In the genomic region with DNA sequence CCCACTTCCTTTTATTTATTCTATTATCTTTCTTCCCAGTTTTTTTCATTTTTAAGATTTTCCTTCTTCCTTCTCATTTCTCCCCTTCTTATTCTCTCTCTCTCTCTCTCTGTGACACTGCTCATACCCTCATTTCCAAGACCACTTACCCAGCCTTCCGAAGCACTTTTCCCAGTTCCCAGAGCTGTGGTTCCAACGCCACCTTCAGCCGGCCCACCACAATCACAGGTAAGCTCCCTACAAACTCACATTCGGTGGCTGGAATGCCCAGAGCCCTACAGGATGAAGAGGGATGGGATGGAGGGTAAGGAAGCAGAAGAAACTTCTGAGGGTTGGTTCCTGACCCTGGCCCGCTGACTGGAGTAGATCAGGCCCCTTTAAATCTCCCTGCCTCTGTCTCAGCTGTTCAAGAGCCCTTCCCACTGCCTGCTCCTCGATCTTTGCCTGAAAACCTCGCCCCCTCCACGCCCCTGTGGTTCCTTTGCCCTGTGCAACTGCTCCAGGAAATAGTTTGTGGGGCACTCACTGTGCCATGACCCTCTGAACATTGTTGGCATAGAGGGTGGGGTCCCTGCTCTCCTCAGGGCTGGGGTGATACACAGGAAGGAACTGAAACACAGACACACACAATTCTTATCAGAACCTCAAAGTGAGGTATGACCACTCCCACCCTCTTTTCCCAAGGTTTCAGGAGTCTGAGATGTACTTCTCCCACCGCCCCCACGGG, we compare ENCODE assay signal across 22 cellular contexts. TPM values are rescaled to one million over a fixed set of nuclear protein-coding genes. Genes with fewer than 3 reads are reported as not detected.
DNase-seq lines count a peak whose midpoint lies in the region; ATAC-seq, FAIRE-seq and TF ChIP-seq lines count a peak whose summit lies in the region.
"Had no signal": no experiment of that assay in that cellular context is flagged by ENCODE, and none has a peak within 500 bp of the region (broad histone marks: within the 10 kb centered on the region; RNA-seq: fewer than 3 reads in every experiment).

No MANE protein-coding gene starts in this region.

- H3K27me3 ChIP-seq in PC-9 (ENCODE audit: insufficient read depth, low read depth) (no peaks in the 10 kb centered on the region), esophagus (ENCODE audit: control insufficient read depth in 1 of 2, insufficient read depth in 2 of 2, low read length in 2 of 2) (no peaks in the 10 kb centered on the region), small intestine (ENCODE audit: control insufficient read depth in 2 of 2, insufficient read depth in 2 of 2, low read length in 2 of 2) (no peaks in the 10 kb centered on the region), right lobe of liver (no peaks in the 10 kb centered on the region)
- H3K27me3 ChIP-seq: thyroid gland had no signal

- peak overlapping the region; percentile 27; the same call in 1 of the 2 replicates for H3K4me2 ChIP-seq in PC-9

- H3K79me2 ChIP-seq in PC-9 (ENCODE audit: low read depth): peaks cover 15% of the 10 kb centered on the region

- H3K9me2 ChIP-seq in PC-9 (ENCODE audit: insufficient read depth): no peaks in the 10 kb centered on the region

- CTCF ChIA-PET in PC-9 (lab: Charles Lee): no interaction called here

- TF ChIP-seq CTCF in PC-9 (conservative IDR thresholded peaks at IDR 0.05) (no peak), right lobe of liver (IDR thresholded peaks at IDR 0.05) (no peak)

- H3K9me3 Mint-ChIP-seq in T-helper 1 cell treated with Interleukin-12 subunit alpha and Interleukin-12 subunit beta and Interleukin-4 antibody, amounts not matched to agents 30 μg/mL and 1 μg/mL, for 36 hours: no peaks in the 10 kb centered on the region
- H3K9me3 Mint-ChIP-seq: mesothelial cell of epicardium; stimulated activated naive B cell treated with anti-CD40 and anti-IgM and Interleukin-4, amounts not matched to agents 10 μg/mL and 1 μg/mL and 100 μg/mL, for 72 hours had no signal

- H3K9me3 ChIP-seq in PC-9 (ENCODE audit: insufficient read depth, low read depth): no peaks in the 10 kb centered on the region
- H3K9me3 ChIP-seq in esophagus (ENCODE audit: control insufficient read depth in 2 of 2, insufficient read depth in 1 of 2, low read depth in 1 of 2, low read length in 1 of 2): no peaks in the 10 kb centered on the region
- H3K9me3 ChIP-seq in small intestine (ENCODE audit: control insufficient read depth, low read depth): no peaks in the 10 kb centered on the region
- no peaks in the 10 kb centered on the region for H3K9me3 ChIP-seq in right lobe of liver
- H3K9me3 ChIP-seq: thyroid gland had no signal

- H3K4me1 ChIP-seq in PC-9 (replicated peaks; ENCODE audit: insufficient read depth): peaks cover 55% of the 10 kb centered on the region
- peaks cover 6 to 10% of the 10 kb centered on the region in 2 donors for H3K4me1 ChIP-seq in esophagus (ENCODE audit: control insufficient read depth in 2 of 2, insufficient read depth in 2 of 2, low read length in 1 of 2)
- peaks cover 0 to 3% of the 10 kb centered on the region in 2 donors for H3K4me1 ChIP-seq in small intestine (ENCODE audit: control insufficient read depth in 2 of 2, insufficient read depth in 1 of 2, low read depth in 1 of 2, low read length in 1 of 2)
- no peaks in the 10 kb centered on the region for H3K4me1 ChIP-seq in right lobe of liver

- peak overlapping the region; percentile 58; the same call in 1 of the 2 replicates for H3K27ac ChIP-seq in PC-9
- peak overlapping the region; percentile 47 for H3K27ac ChIP-seq in esophagus (ENCODE audit: low read depth in 2 of 2, low read length in 1 of 2)
- H3K27ac ChIP-seq in small intestine (ENCODE audit: low read depth in 1 of 2, low read length in 1 of 2): peak overlapping the region; percentile 80 to 89
- H3K27ac ChIP-seq in right lobe of liver: no peak overlapping the region
- H3K27ac ChIP-seq: 22Rv1, coronary artery, thyroid gland had no signal

- peaks cover 37% of the 10 kb centered on the region for H3K36me3 Mint-ChIP-seq in T-helper 1 cell treated with Interleukin-12 subunit alpha and Interleukin-12 subunit beta and Interleukin-4 antibody, amounts not matched to agents 30 μg/mL and 1 μg/mL, for 36 hours (ENCODE audit: low read depth)
- H3K36me3 Mint-ChIP-seq: activated naive CD8-positive, alpha-beta T cell had no signal

- BruUV-seq in PC-9 (replicated peaks; lab: Mats Ljungman, UMichigan): no TSS peak

- no peak for DNase-seq in T-helper 1 cell
- DNase-seq in PC-9: peak; percentile 37 to 74
- peak; percentile 98 for DNase-seq in small intestine
- DNase-seq in NCI-H2171 treated with DMSO at 0.1 percent for 48 hours (lab: John Stamatoyannopoulos, UW): no peak
- no peak for DNase-seq in right lobe of liver
- DNase-seq: GOT3; NCI-H1417; NCI-H2107; NCI-H524 treated with DMSO at 0.1 percent for 48 hours; nucleus accumbens; stimulated activated naive B cell treated with anti-CD40 and anti-IgM and Interleukin-4, amounts not matched to agents 10 μg/mL and 1 μg/mL and 100 μg/mL, for 72 hours; SW 1271; thyroid gland had no signal

- intact Hi-C loops in PC-9 (cut with micrococcal nuclease; ENCODE audit: unreplicated experiment): loop anchor here (10.0 kb wide), 1 partner anchor 137 kb away; a partner anchor contains a TSS
- intact Hi-C loops in right lobe of liver (cut with DNase I): loop anchor here in 1 of 2 donors (10.0 kb wide), 1 partner anchor 117 kb away; no protein-coding TSS in a partner anchor

- H2AFZ ChIP-seq in PC-9: no peak overlapping the region

- peaks cover 23% of the 10 kb centered on the region for H3F3A ChIP-seq in PC-9 (ENCODE audit: insufficient read depth, low read depth)

- TF ChIP-seq POLR2A in right lobe of liver (IDR thresholded peaks at IDR 0.05): no peak

- WGBS in esophagus, 2 donors: 72 to 74% methylated on average over 10 of the region's 10 CpGs
- 34 to 67% (median 47%) methylated on average over 10 of the region's 10 CpGs for WGBS in small intestine, 3 donors
- WGBS in right lobe of liver (ENCODE audit: insufficient coverage, low coverage, low lambda C conversion rate, missing lambda C conversion rate): 61% methylated on average over 6 of the region's 10 CpGs

- peaks cover 20% of the 10 kb centered on the region for H3K4me1 Mint-ChIP-seq in T-helper 1 cell treated with Interleukin-12 subunit alpha and Interleukin-12 subunit beta and Interleukin-4 antibody, amounts not matched to agents 30 μg/mL and 1 μg/mL, for 36 hours (ENCODE audit: low read depth)

- peak overlapping the region; percentile 10 for H3K27ac Mint-ChIP-seq in T-helper 1 cell treated with Interleukin-12 subunit alpha and Interleukin-12 subunit beta and Interleukin-4 antibody, amounts not matched to agents 30 μg/mL and 1 μg/mL, for 36 hours
- H3K27ac Mint-ChIP-seq: activated naive CD8-positive, alpha-beta T cell; mesothelial cell of epicardium; stimulated activated naive B cell treated with anti-CD40 and anti-IgM and Interleukin-4, amounts not matched to agents 10 μg/mL and 1 μg/mL and 100 μg/mL, for 72 hours had no signal

- 0 out of 2 replicates have a peak, but pooled peaks cover 3% of the 10 kb centered on the region for H3K36me3 ChIP-seq in PC-9 (ENCODE audit: low read depth)
- H3K36me3 ChIP-seq in esophagus (ENCODE audit: control insufficient read depth in 2 of 2, insufficient read depth in 2 of 2, low read length in 1 of 2): peaks cover 5 to 23% of the 10 kb centered on the region in 2 donors
- H3K36me3 ChIP-seq in small intestine (ENCODE audit: control insufficient read depth in 2 of 2, insufficient read depth in 2 of 2, low read length in 2 of 2): peaks cover 2% of the 10 kb centered on the region in 2 donors
- H3K36me3 ChIP-seq in right lobe of liver: no peaks in the 10 kb centered on the region
- H3K36me3 ChIP-seq: thyroid gland had no signal

- no peak for FAIRE-seq in small intestine (lab: Jason Lieb, UNC)
- FAIRE-seq: frontal cortex had no signal

- H4K20me1 ChIP-seq in PC-9 (ENCODE audit: insufficient read depth): no peaks in the 10 kb centered on the region

- POLR2A ChIA-PET in PC-9 (lab: Charles Lee; ENCODE audit: unreplicated experiment): no interaction called here

- no peak for ATAC-seq in GM21423 (IDR thresholded peaks at IDR 0.05; ENCODE audit: unreplicated experiment)
- ATAC-seq in right lobe of liver: no peak
- ATAC-seq: stimulated activated naive B cell treated with anti-CD40 and anti-IgM and Interleukin-4, amounts not matched to agents 10 μg/mL and 1 μg/mL and 100 μg/mL, for 72 hours had no signal

- H3K4me3 ChIP-seq in PC-9 (no peak overlapping the region), esophagus (ENCODE audit: low read depth in 1 of 2, low read length in 2 of 2) (no peak overlapping the region), small intestine (ENCODE audit: low read depth in 1 of 2, low read length in 2 of 2) (no peak overlapping the region), right lobe of liver (no peak overlapping the region)
- H3K4me3 ChIP-seq: coronary artery, thyroid gland had no signal

- H3K4me3 Mint-ChIP-seq in T-helper 1 cell treated with Interleukin-12 subunit alpha and Interleukin-12 subunit beta and Interleukin-4 antibody, amounts not matched to agents 30 μg/mL and 1 μg/mL, for 36 hours: no peak overlapping the region
- H3K4me3 Mint-ChIP-seq: activated naive CD8-positive, alpha-beta T cell; mesothelial cell of epicardium; stimulated activated naive B cell treated with anti-CD40 and anti-IgM and Interleukin-4, amounts not matched to agents 10 μg/mL and 1 μg/mL and 100 μg/mL, for 72 hours had no signal

- no peaks in the 10 kb centered on the region for H3K27me3 Mint-ChIP-seq in T-helper 1 cell treated with Interleukin-12 subunit alpha and Interleukin-12 subunit beta and Interleukin-4 antibody, amounts not matched to agents 30 μg/mL and 1 μg/mL, for 36 hours (ENCODE audit: low read depth)
- H3K27me3 Mint-ChIP-seq: activated naive CD8-positive, alpha-beta T cell; stimulated activated naive B cell treated with anti-CD40 and anti-IgM and Interleukin-4, amounts not matched to agents 10 μg/mL and 1 μg/mL and 100 μg/mL, for 72 hours had no signal

RNA-seq across cellular contexts. Expression of a gene that starts 4.8 kb away (rescaled TPM):
- 46.8 and 67.0 TPM in 2 replicates for total RNA-seq in PC-9 (2021)
- polyA plus RNA-seq in esophagus: 100 to 1,000 TPM in 1 of 2 donors, 10 to 100 TPM in 1; 45.6 to 125 TPM
- 10 to 100 TPM; 19.7 to 85.0 (median 79.8) TPM for polyA plus RNA-seq in small intestine
- total RNA-seq in right lobe of liver: 1 to 10 TPM; 3.2 to 6.7 (median 4.5) TPM

RNA-seq across cellular contexts. Expression of a gene that starts 19.1 kb away (rescaled TPM):
- not detected in 2 replicates for total RNA-seq in PC-9 (2021)
- polyA plus RNA-seq in esophagus: not detected
- under 1 TPM in 1 of 3 donors, not detected in 2; 0.01 TPM for polyA plus RNA-seq in small intestine
- not detected for total RNA-seq in right lobe of liver
- total RNA-seq: G401, mesothelial cell of epicardium had no signal

RNA-seq across cellular contexts. Expression of a gene that starts 19.3 kb away (rescaled TPM):
- 109 and 162 TPM in 2 replicates for total RNA-seq in PC-9 (2021)
- polyA plus RNA-seq in esophagus: 100 to 1,000 TPM; 203 to 276 TPM
- 100 to 1,000 TPM; 257 to 422 (median 418) TPM for polyA plus RNA-seq in small intestine
- 100 to 1,000 TPM in 2 of 6 experiments, 10 to 100 TPM in 4; 59.2 to 177 (median 79.2) TPM for total RNA-seq in right lobe of liver

RNA-seq across cellular contexts. Expression of a gene that starts 24.6 kb away (rescaled TPM):
- total RNA-seq in PC-9 (2021) (27.5 and 28.3 TPM in 2 replicates), right lobe of liver (10 to 100 TPM in 1 of 6 experiments, 1 to 10 TPM in 5; 5.6 to 10.9 (median 7.5) TPM)
- polyA plus RNA-seq in esophagus (10 to 100 TPM; 16.1 to 21.5 TPM), small intestine (1 to 10 TPM; 3.5 to 6.5 (median 5.1) TPM)

Comparison
In these comparisons a context has a peak if more than half of its experiments do, and no peak if none do; other contexts are left out.
1. DNase-seq: peak in PC-9 (2 of 2) and small intestine (single experiment); none in T-helper 1 cell (0 of 5), NCI-H2171 treated with DMSO at 0.1 percent for 48 hours (single experiment) and right lobe of liver (0 of 3).
2. H3K27ac ChIP-seq: peak in PC-9 (single experiment), esophagus (2 of 2) and small intestine (2 of 2); none in right lobe of liver (0 of 3).